Comparison of ENCODE assay signal across 13 cellular contexts in genomic region chr16:50360779-50361178, GRCh38. TPM values are rescaled to one million over a fixed set of nuclear protein-coding genes. Genes with fewer than 3 reads are reported as not detected.
A peak's percentile ranks its signal among the peaks of the same experiment; 100 is the strongest.
DNase-seq lines count a peak whose midpoint lies in the region; ATAC-seq, FAIRE-seq and TF ChIP-seq lines count a peak whose summit lies in the region.
"Had no signal": no experiment of that assay in that cellular context is flagged by ENCODE, and none has a peak within 500 bp of the region (broad histone marks: within the 10 kb centered on the region; RNA-seq: fewer than 3 reads in every experiment).

No MANE protein-coding gene starts in this region.

- dilution Hi-C loops in keratinocyte (cut with MboI; ENCODE audit: extremely low pct_ligation_motif_present, low sequenced_read_pairs), result no loop called here

- peaks cover 52% of the 10 kb centered on the region for H3K4me1 Mint-ChIP-seq in activated naive CD4-positive, alpha-beta T cell treated with anti-CD3 and anti-CD28 coated beads for 36 hours (ENCODE audit: low read depth)
- peaks cover 30% of the 10 kb centered on the region for H3K4me1 Mint-ChIP-seq in activated naive CD4-positive, alpha-beta T cell treated with anti-CD3 and anti-CD28 coated beads, Interleukin-2, amount 10 ng/mL, durations not matched to agents 7 days and 5 days
- H3K4me1 Mint-ChIP-seq in activated T-helper 17 cell treated with anti-CD3 and anti-CD28 coated beads, Interleukin-2, amount 50 U/mL, for 72 hours, result peaks cover 24% of the 10 kb centered on the region

- H3K9me3 ChIP-seq in keratinocyte (ENCODE audit: control insufficient read depth, low read depth, low read length), result no peaks in the 10 kb centered on the region
- no peaks in the 10 kb centered on the region for H3K9me3 ChIP-seq in stomach smooth muscle (ENCODE audit: control insufficient read depth in 2 of 2, low read length in 2 of 2)
- H3K9me3 ChIP-seq: mucosa of descending colon, upper lobe of right lung had no signal

- peaks cover 24% of the 10 kb centered on the region for H3K36me3 Mint-ChIP-seq in activated naive CD4-positive, alpha-beta T cell treated with anti-CD3 and anti-CD28 coated beads for 36 hours (ENCODE audit: low read depth)
- peaks cover 53% of the 10 kb centered on the region for H3K36me3 Mint-ChIP-seq in activated naive CD4-positive, alpha-beta T cell treated with anti-CD3 and anti-CD28 coated beads, Interleukin-2, amount 10 ng/mL, durations not matched to agents 7 days and 5 days
- H3K36me3 Mint-ChIP-seq in activated T-helper 17 cell treated with anti-CD3 and anti-CD28 coated beads, Interleukin-2, amount 50 U/mL, for 72 hours (ENCODE audit: low read depth), result peaks cover 93% of the 10 kb centered on the region

- H3K36me3 ChIP-seq in keratinocyte (ENCODE audit: control insufficient read depth in 2 of 2, extremely low read depth in 1 of 2, insufficient read depth in 2 of 2, low read length in 2 of 2) (peaks cover 10 to 25% of the 10 kb centered on the region in 2 experiments), stomach smooth muscle (ENCODE audit: control insufficient read depth in 2 of 2, insufficient read depth in 2 of 2, low read length in 2 of 2) (peaks cover 12% of the 10 kb centered on the region in 2 donors)

- peak; percentile 70 for ATAC-seq in activated T-helper 17 cell treated with anti-CD3 and anti-CD28 coated beads, Interleukin-2, amount 50 U/mL, for 72 hours (replicated peaks)
- ATAC-seq in HG03342 (IDR thresholded peaks at IDR 0.05; ENCODE audit: unreplicated experiment), result no peak
- ATAC-seq: mucosa of descending colon, upper lobe of right lung had no signal

- H3K9ac ChIP-seq in keratinocyte (ENCODE audit: control insufficient read depth, extremely low read depth, insufficient read depth, low read length) (peak overlapping the region; percentile 46), stomach smooth muscle (ENCODE audit: low read length in 2 of 2) (peak overlapping the region in 1 of 2 donors; percentile 30)

- H3K27me3 Mint-ChIP-seq in activated naive CD4-positive, alpha-beta T cell treated with anti-CD3 and anti-CD28 coated beads for 36 hours (ENCODE audit: low read depth), result no peaks in the 10 kb centered on the region
- no peaks in the 10 kb centered on the region for H3K27me3 Mint-ChIP-seq in activated naive CD4-positive, alpha-beta T cell treated with anti-CD3 and anti-CD28 coated beads, Interleukin-2, amount 10 ng/mL, durations not matched to agents 7 days and 5 days
- no peaks in the 10 kb centered on the region for H3K27me3 Mint-ChIP-seq in activated T-helper 17 cell treated with anti-CD3 and anti-CD28 coated beads, Interleukin-2, amount 50 U/mL, for 72 hours

- peak overlapping the region; percentile 35 for H3K4me2 ChIP-seq in keratinocyte (ENCODE audit: control insufficient read depth, extremely low read depth, insufficient read depth, low read depth, low read length)

- H3K27ac ChIP-seq in keratinocyte (ENCODE audit: control insufficient read depth, insufficient read depth, low read length) (peak overlapping the region; percentile 81), stomach smooth muscle (ENCODE audit: low read length) (peak overlapping the region; percentile 42)
- H3K27ac ChIP-seq: upper lobe of right lung had no signal

- no peak overlapping the region for H2AFZ ChIP-seq in keratinocyte (ENCODE audit: control insufficient read depth, low read length)

- peak overlapping the region; percentile 42 for H3K27ac Mint-ChIP-seq in activated naive CD4-positive, alpha-beta T cell treated with anti-CD3 and anti-CD28 coated beads for 36 hours
- no peak overlapping the region for H3K27ac Mint-ChIP-seq in activated naive CD4-positive, alpha-beta T cell treated with anti-CD3 and anti-CD28 coated beads, Interleukin-2, amount 10 ng/mL, durations not matched to agents 7 days and 5 days
- peak overlapping the region; percentile 84 for H3K27ac Mint-ChIP-seq in activated T-helper 17 cell treated with anti-CD3 and anti-CD28 coated beads, Interleukin-2, amount 50 U/mL, for 72 hours

- no peak for TF ChIP-seq CTCF in keratinocyte (optimal IDR thresholded peaks at IDR 0.05 in 1 of 3, IDR thresholded peaks at IDR 0.05 in 1 of 3, conservative IDR thresholded peaks at IDR 0.05 in 1 of 3; ENCODE audit: extremely low read depth in 1 of 3, insufficient read depth in 2 of 3, low read length in 3 of 3)

- H3K4me1 ChIP-seq in keratinocyte (ENCODE audit: control insufficient read depth, extremely low read depth, insufficient read depth, low read length) (peaks cover 11% of the 10 kb centered on the region), stomach smooth muscle (ENCODE audit: control insufficient read depth, insufficient read depth, low read length) (peaks cover 4% of the 10 kb centered on the region)

- no peak for DNase-seq in activated naive CD4-positive, alpha-beta T cell treated with anti-CD3 and anti-CD28 coated beads for 36 hours
- no peak for DNase-seq in activated naive CD4-positive, alpha-beta T cell treated with anti-CD3 and anti-CD28 coated beads, Interleukin-2, amount 10 ng/mL, durations not matched to agents 7 days and 5 days
- DNase-seq in keratinocyte (ENCODE audit: low read depth, low spot score), result no peak
- no peak for DNase-seq in midbrain (lab: John Stamatoyannopoulos, UW)
- no peak for DNase-seq in cortex of kidney (lab: John Stamatoyannopoulos, UW)
- DNase-seq: GDM1, mucosa of descending colon, NCI-H1417 treated with DMSO at 0.1 percent for 48 hours, upper lobe of right lung had no signal

- CTCF ChIA-PET in activated naive CD4-positive, alpha-beta T cell treated with anti-CD3 and anti-CD28 coated beads for 36 hours (lab: Charles Lee), result interaction anchor here (0.6 to 3.1 kb wide), 12 partner anchors 9 to 445 kb away, joined by 3 to 19 read pairs (median 6); partner anchors contain the start of gene CNEP1R1
- CTCF ChIA-PET in activated naive CD4-positive, alpha-beta T cell treated with anti-CD3 and anti-CD28 coated beads, Interleukin-2, amount 10 ng/mL, durations not matched to agents 7 days and 5 days (lab: Charles Lee), result interaction anchor here (1.1 to 4.3 kb wide), 11 partner anchors 9 to 446 kb away, joined by 3 to 20 read pairs (median 5); partner anchors contain the start of genes BRD7 and CNEP1R1

- H3K4me3 ChIP-seq in keratinocyte (ENCODE audit: control insufficient read depth in 2 of 3, extremely low read depth in 1 of 3, insufficient read depth in 2 of 3, low read depth in 1 of 3, low read length in 3 of 3) (no peak overlapping the region), stomach smooth muscle (ENCODE audit: low read length in 2 of 2) (no peak overlapping the region)
- H3K4me3 ChIP-seq: mucosa of descending colon, skin epidermis, upper lobe of right lung had no signal

- H3K79me2 ChIP-seq in keratinocyte (ENCODE audit: control insufficient read depth, insufficient read depth, low read length), result peaks cover 75% of the 10 kb centered on the region

- intact Hi-C loops in activated naive CD4-positive, alpha-beta T cell treated with anti-CD3 and anti-CD28 coated beads for 36 hours (cut with micrococcal nuclease), result no loop called here

- H3K9me3 Mint-ChIP-seq in activated naive CD4-positive, alpha-beta T cell treated with anti-CD3 and anti-CD28 coated beads for 36 hours, result no peaks in the 10 kb centered on the region
- no peaks in the 10 kb centered on the region for H3K9me3 Mint-ChIP-seq in activated naive CD4-positive, alpha-beta T cell treated with anti-CD3 and anti-CD28 coated beads, Interleukin-2, amount 10 ng/mL, durations not matched to agents 7 days and 5 days
- no peaks in the 10 kb centered on the region for H3K9me3 Mint-ChIP-seq in activated T-helper 17 cell treated with anti-CD3 and anti-CD28 coated beads, Interleukin-2, amount 50 U/mL, for 72 hours

- H4K20me1 ChIP-seq in keratinocyte (ENCODE audit: control insufficient read depth, extremely low read depth, insufficient read depth, low read length), result no peaks in the 10 kb centered on the region

- H3K4me3 Mint-ChIP-seq in activated naive CD4-positive, alpha-beta T cell treated with anti-CD3 and anti-CD28 coated beads for 36 hours, result no peak overlapping the region
- no peak overlapping the region for H3K4me3 Mint-ChIP-seq in activated naive CD4-positive, alpha-beta T cell treated with anti-CD3 and anti-CD28 coated beads, Interleukin-2, amount 10 ng/mL, durations not matched to agents 7 days and 5 days
- no peak overlapping the region for H3K4me3 Mint-ChIP-seq in activated T-helper 17 cell treated with anti-CD3 and anti-CD28 coated beads, Interleukin-2, amount 50 U/mL, for 72 hours

- H3K27me3 ChIP-seq in keratinocyte (ENCODE audit: control insufficient read depth, extremely low read depth, insufficient read depth, low read length) (no peaks in the 10 kb centered on the region), stomach smooth muscle (ENCODE audit: control insufficient read depth in 1 of 2, insufficient read depth in 2 of 2, low read length in 2 of 2) (no peaks in the 10 kb centered on the region)
- H3K27me3 ChIP-seq: upper lobe of right lung had no signal

- no peaks in the 10 kb centered on the region for H3K9me1 ChIP-seq in keratinocyte (ENCODE audit: control insufficient read depth, extremely low read depth, insufficient read depth, low read length)

- no peak for FAIRE-seq in keratinocyte (lab: Jason Lieb, UNC)

RNA-seq across cellular contexts. Expression of gene BRD7, which starts 8.0 kb away (rescaled TPM):
- 100 to 1,000 TPM in 1 of 2 experiments, 10 to 100 TPM in 1; 96.7 to 101 TPM for total RNA-seq in activated naive CD4-positive, alpha-beta T cell treated with anti-CD3 and anti-CD28 coated beads for 36 hours
- 10 to 100 TPM; 53.5 to 63.9 TPM for total RNA-seq in activated T-helper 17 cell treated with anti-CD3 and anti-CD28 coated beads, Interleukin-2, amount 50 U/mL, for 72 hours
- 44.0 to 66.6 TPM (median 47.8 TPM) in 3 replicates for polyA plus RNA-seq in keratinocyte
- polyA plus RNA-seq in keratinocyte (2011; ENCODE audit: low read depth), result 193 TPM
- polyA plus RNA-seq in keratinocyte (2011; cell fraction: cytosol; rRNA removed), result 37.9 and 66.4 TPM in 2 replicates
- 37.3 and 43.2 TPM in 2 replicates for polyA plus RNA-seq in keratinocyte (2011; cell fraction: nucleus; rRNA removed)
- polyA plus RNA-seq in keratinocyte (2012; ENCODE audit: low replicate concordance), result 46.7 and 60.7 TPM in 2 replicates
- 23.2 to 70.3 TPM (median 29.4 TPM) in 3 replicates for polyA minus RNA-seq in keratinocyte
- polyA minus RNA-seq in keratinocyte (2011; cell fraction: cytosol; rRNA and poly(A)+ RNA removed), result 18.0 TPM
- 14.7 and 30.7 TPM in 2 replicates for polyA minus RNA-seq in keratinocyte (2011; cell fraction: nucleus; rRNA and poly(A)+ RNA removed)
